Comparison of ENCODE assay signal across 10 cellular contexts in the genomic region with DNA sequence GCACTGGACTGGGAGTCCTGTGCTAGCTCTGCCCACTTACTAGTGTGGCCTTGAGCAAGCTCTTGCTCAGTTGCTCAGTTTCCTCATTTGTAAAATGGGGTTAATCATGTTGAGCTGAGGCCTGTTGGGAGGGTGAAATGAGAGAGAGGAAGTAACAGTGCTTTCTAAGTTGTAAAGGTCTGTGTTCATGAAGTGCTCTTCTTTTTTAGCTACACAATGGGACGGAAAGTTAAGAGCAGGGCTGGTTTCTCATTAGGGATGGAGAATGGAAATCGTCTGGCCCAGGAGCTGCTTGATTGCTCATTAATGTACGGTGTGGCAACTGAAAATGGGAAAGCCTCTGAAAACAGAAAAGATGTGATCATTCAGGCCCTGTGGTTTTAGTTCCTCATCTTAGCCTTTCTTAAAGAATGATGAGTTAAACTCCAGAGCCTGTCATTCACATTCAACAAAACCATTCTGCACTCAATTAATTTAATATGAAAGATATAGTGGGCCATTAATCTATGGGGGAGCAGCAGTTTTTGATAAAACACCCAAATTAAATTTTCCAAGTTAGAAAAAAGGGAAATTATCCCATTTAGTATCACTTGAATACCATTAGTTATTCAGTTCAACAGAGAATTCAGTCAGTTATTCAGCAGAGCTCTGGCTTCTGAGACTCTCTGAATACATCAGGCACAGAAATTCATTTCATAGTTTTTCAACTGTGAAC.
DNase-seq lines count a peak whose midpoint lies in the region; ATAC-seq and TF ChIP-seq lines count a peak whose summit lies in the region.
"Had no signal": no experiment of that assay in that cellular context is flagged by ENCODE, and none has a peak within 500 bp of the region (broad histone marks: within the 10 kb centered on the region; RNA-seq: fewer than 3 reads in every experiment).

No MANE protein-coding gene starts in this region.

- H2BK15ac ChIP-seq in H9 (ENCODE audit: low read depth, low read length): no peak overlapping the region

- ATAC-seq in GM18498 (IDR thresholded peaks at IDR 0.05; ENCODE audit: unreplicated experiment): peak; percentile 66
- peak; percentile 56 for ATAC-seq in GM21423 (IDR thresholded peaks at IDR 0.05; ENCODE audit: unreplicated experiment)
- ATAC-seq in HG03108 (IDR thresholded peaks at IDR 0.05; ENCODE audit: unreplicated experiment): peak; percentile 65
- no peak for ATAC-seq in gastrocnemius medialis

- no peak for TF ChIP-seq POLR2A in gastrocnemius medialis (IDR thresholded peaks at IDR 0.05)
- TF ChIP-seq POLR2A in erythroblast (IDR thresholded peaks at IDR 0.05; ENCODE audit: low read length): no peak

- no peaks in the 10 kb centered on the region for H4K20me1 ChIP-seq in H9 (ENCODE audit: control insufficient read depth, insufficient read depth, insufficient read length)

- peaks cover 8% of the 10 kb centered on the region for H3K27me3 Mint-ChIP-seq in H9 (ENCODE audit: low read depth)

- no peak overlapping the region for H3K27ac ChIP-seq in gastrocnemius medialis
- H3K27ac ChIP-seq in H9 (ENCODE audit: insufficient read length, low read depth, low read length): no peak overlapping the region

- H3K56ac ChIP-seq in H9 (ENCODE audit: insufficient read length, low read depth, low read length): no peak overlapping the region

- no peak overlapping the region for H3K4me3 Mint-ChIP-seq in H9

- H3K79me1 ChIP-seq in H9 (ENCODE audit: insufficient read depth, low read depth, low read length, poor library complexity, severe bottlenecking): no peaks in the 10 kb centered on the region

- no peaks in the 10 kb centered on the region for H3K36me3 Mint-ChIP-seq in H9 (ENCODE audit: insufficient read depth in 1 of 3, low read depth in 3 of 3)

- H3K23ac ChIP-seq in H9 (ENCODE audit: insufficient read length, low read depth, low read length): no peak overlapping the region

- DNase-seq in SKM-1 (lab: John Stamatoyannopoulos, UW; ENCODE audit: unreplicated experiment) (peak; percentile 73), gastrocnemius medialis (no peak), erythroblast (lab: John Stamatoyannopoulos, UW) (no peak), H9 (no peak), HUDEP-2 (lab: John Stamatoyannopoulos, UW; ENCODE audit: unreplicated experiment in 76 of 76) (no peak)
- DNase-seq: foreskin melanocyte, NCI-H187 had no signal

- intact Hi-C loops in gastrocnemius medialis (cut with DNase I; ENCODE audit: low total_unique reads): no loop called here

- no peak overlapping the region for H2BK5ac ChIP-seq in H9 (ENCODE audit: insufficient read length, low read length)

- no peak overlapping the region for H3K4me3 ChIP-seq in gastrocnemius medialis

- no peaks in the 10 kb centered on the region for H3K23me2 ChIP-seq in H9 (ENCODE audit: insufficient read length, low read depth, low read length, poor library complexity, severe bottlenecking)

- H3K4me1 ChIP-seq in gastrocnemius medialis: no peaks in the 10 kb centered on the region
- H3K4me1 ChIP-seq in H9 (ENCODE audit: insufficient read depth, low read length): no peaks in the 10 kb centered on the region

- no peak overlapping the region for H4K8ac ChIP-seq in H9 (replicated peaks; ENCODE audit: insufficient read length, low read depth, low read length)

- H2BK12ac ChIP-seq in H9 (ENCODE audit: insufficient read length, low read depth, low read length): no peak overlapping the region

- H3K79me2 ChIP-seq in H9 (ENCODE audit: insufficient read depth, low read length): no peaks in the 10 kb centered on the region

- peaks cover 6 to 12% of the 10 kb centered on the region in 2 experiments; a peak in 3 of 4 replicates for H3K4me1 Mint-ChIP-seq in H9

- H3K4ac ChIP-seq in H9 (ENCODE audit: low read depth, low read length): no peak overlapping the region

- no peak overlapping the region for H2AK5ac ChIP-seq in H9 (ENCODE audit: insufficient read length, low read length)

- WGBS in H9 (ENCODE audit: extremely low coverage, insufficient read length, low lambda C conversion rate): no CpG with 5 or more reads among the region's 3 CpGs

- H2AFZ ChIP-seq in H9 (ENCODE audit: low read length): no peak overlapping the region

- H4K91ac ChIP-seq in H9 (ENCODE audit: insufficient read length, low read depth, low read length): no peak overlapping the region

- H3K4me2 ChIP-seq in H9 (ENCODE audit: insufficient read depth, insufficient read length, low read length): no peak overlapping the region

- no peak overlapping the region for H3K18ac ChIP-seq in H9 (ENCODE audit: insufficient read length, low read depth, low read length)

- H3K36me3 ChIP-seq in gastrocnemius medialis: no peaks in the 10 kb centered on the region

- no peak overlapping the region for H3K14ac ChIP-seq in H9 (ENCODE audit: insufficient read depth, low read length)

- no peak overlapping the region for H2BK20ac ChIP-seq in H9 (ENCODE audit: low read depth, low read length, poor library complexity, severe bottlenecking)

- in situ Hi-C loops in gastrocnemius medialis (cut with MboI; ENCODE audit: low sequenced_read_pairs in 4 of 4): no loop called here

- no peaks in the 10 kb centered on the region for H3K9me3 Mint-ChIP-seq in H9

- H3K27me3 ChIP-seq in gastrocnemius medialis (no peaks in the 10 kb centered on the region), H9 (ENCODE audit: insufficient read depth, low read length) (no peaks in the 10 kb centered on the region; the same call in 1 of the 2 replicates)

- no peak overlapping the region for H3K27ac Mint-ChIP-seq in H9

- H3K9ac ChIP-seq in H9 (ENCODE audit: extremely low read depth, insufficient read length, low read length): no peak overlapping the region

- H4K5ac ChIP-seq in H9 (ENCODE audit: insufficient read length, low read depth, low read length): no peak overlapping the region

- no peak overlapping the region for H3T11ph ChIP-seq in H9 (ENCODE audit: low read length)

- no peak overlapping the region for H2BK120ac ChIP-seq in H9 (ENCODE audit: low read depth, low read length, poor library complexity, severe bottlenecking)

- H3K9me3 ChIP-seq in gastrocnemius medialis: no peaks in the 10 kb centered on the region
- no peaks in the 10 kb centered on the region for H3K9me3 ChIP-seq in H9 (ENCODE audit: control insufficient read depth, low read depth, low read length)

- TF ChIP-seq CTCF in gastrocnemius medialis (IDR thresholded peaks at IDR 0.05 in 4 of 5, conservative IDR thresholded peaks at IDR 0.05 in 1 of 5): no peak
- TF ChIP-seq CTCF in H9 (conservative IDR thresholded peaks at IDR 0.05): no peak

Comparison
In these comparisons a context has a peak if more than half of its experiments do, and no peak if none do; other contexts are left out.
1. ATAC-seq: peak in GM18498 (single experiment), GM21423 (single experiment) and HG03108 (single experiment); none in gastrocnemius medialis (0 of 2).